22 cellular contexts compared by ENCODE assay signal in the genomic region with DNA sequence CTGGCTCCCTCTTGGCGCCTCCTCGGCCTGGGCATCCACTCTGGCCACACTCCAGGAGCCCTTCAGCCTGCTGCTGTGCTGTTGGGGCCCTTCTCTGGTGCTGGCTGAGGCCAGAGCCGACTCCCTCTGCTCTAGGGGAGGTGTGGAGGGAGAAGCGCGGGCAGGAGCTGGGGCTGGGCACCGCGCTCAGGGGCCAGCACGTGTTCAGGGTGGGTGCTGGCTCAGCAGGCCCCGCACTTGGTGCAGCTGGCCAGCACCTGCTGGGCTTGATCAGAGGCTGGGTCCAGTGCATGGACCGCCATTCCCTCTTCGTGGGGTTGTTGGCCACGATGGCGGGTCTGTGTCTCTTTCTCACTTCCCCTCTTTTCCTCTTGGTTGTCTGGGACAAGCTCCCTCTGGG.
"Had no signal": no experiment of that assay in that cellular context is flagged by ENCODE, and none has a peak within 500 bp of the region (broad histone marks: within the 10 kb centered on the region; RNA-seq: fewer than 3 reads in every experiment).

No MANE protein-coding gene starts in this region.

- H3K36me3 Mint-ChIP-seq: mesothelial cell of epicardium had no signal

- H3K4me3 Mint-ChIP-seq: immature natural killer cell, mesothelial cell of epicardium had no signal

- H2AFZ ChIP-seq: hepatocyte had no signal

- H3K4me2 ChIP-seq: hepatocyte had no signal

- H3K9me3 ChIP-seq: lower lobe of right lung had no signal

- H3K27ac ChIP-seq: coronary artery, dorsolateral prefrontal cortex, esophagus muscularis mucosa, foreskin keratinocyte, gastroesophageal sphincter, heart left ventricle, hepatocyte, left lung, lower lobe of right lung had no signal

- DNase-seq: dermis blood vessel endothelial cell; dorsolateral prefrontal cortex; effector CD4-positive, alpha-beta T cell; effector memory CD4-positive, alpha-beta T cell; foreskin keratinocyte; heart left ventricle; hypothalamus; immature natural killer cell; islet precursor cell; kidney; kidney glomerular epithelial cell; left colon; left ventricle myocardium superior; lower lobe of right lung; mesenchymal stem cell; mucosa of descending colon had no signal

- H3K27me3 ChIP-seq: dorsolateral prefrontal cortex, esophagus muscularis mucosa, foreskin keratinocyte, gastroesophageal sphincter, heart left ventricle, hepatocyte, left lung had no signal

- H3K27ac Mint-ChIP-seq: immature natural killer cell, mesothelial cell of epicardium had no signal

- H3K4me3 ChIP-seq: coronary artery, dorsolateral prefrontal cortex, esophagus muscularis mucosa, gastroesophageal sphincter, heart left ventricle, hepatocyte, left lung, lower lobe of right lung, mucosa of descending colon had no signal

- H3K4me1 ChIP-seq: esophagus muscularis mucosa, foreskin keratinocyte, gastroesophageal sphincter, heart left ventricle, left lung, lower lobe of right lung had no signal

- H3K36me3 ChIP-seq: esophagus muscularis mucosa, gastroesophageal sphincter, heart left ventricle, left lung, lower lobe of right lung had no signal

- ATAC-seq: foreskin keratinocyte, gastroesophageal sphincter, heart left ventricle, left colon, left lung, left ventricle myocardium superior, mucosa of descending colon had no signal

- H3K4me1 Mint-ChIP-seq: immature natural killer cell had no signal
